Comparison of ENCODE assay signal across 14 cellular contexts in genomic region chr3:130057531-130058275, GRCh38. TPM values are rescaled to one million over a fixed set of nuclear protein-coding genes. Genes with fewer than 3 reads are reported as not detected.
"Had no signal": no experiment of that assay in that cellular context is flagged by ENCODE, and none has a peak within 500 bp of the region (broad histone marks: within the 10 kb centered on the region; RNA-seq: fewer than 3 reads in every experiment).

No MANE protein-coding gene starts in this region.

RNA-seq across cellular contexts. Expression of gene ALG1L2, which starts 23.9 kb away (rescaled TPM):
- total RNA-seq: foreskin keratinocyte, gastroesophageal sphincter, kidney epithelial cell, lower leg skin, lung microvascular endothelial cell, myocyte, pulmonary artery endothelial cell, testis had no signal
- polyA plus RNA-seq: fibroblast of lung, foreskin keratinocyte, heart left ventricle, neural cell, ovary, spleen, urinary bladder had no signal
